Comparison of ENCODE assay signal across 8 cellular contexts in the genomic region with DNA sequence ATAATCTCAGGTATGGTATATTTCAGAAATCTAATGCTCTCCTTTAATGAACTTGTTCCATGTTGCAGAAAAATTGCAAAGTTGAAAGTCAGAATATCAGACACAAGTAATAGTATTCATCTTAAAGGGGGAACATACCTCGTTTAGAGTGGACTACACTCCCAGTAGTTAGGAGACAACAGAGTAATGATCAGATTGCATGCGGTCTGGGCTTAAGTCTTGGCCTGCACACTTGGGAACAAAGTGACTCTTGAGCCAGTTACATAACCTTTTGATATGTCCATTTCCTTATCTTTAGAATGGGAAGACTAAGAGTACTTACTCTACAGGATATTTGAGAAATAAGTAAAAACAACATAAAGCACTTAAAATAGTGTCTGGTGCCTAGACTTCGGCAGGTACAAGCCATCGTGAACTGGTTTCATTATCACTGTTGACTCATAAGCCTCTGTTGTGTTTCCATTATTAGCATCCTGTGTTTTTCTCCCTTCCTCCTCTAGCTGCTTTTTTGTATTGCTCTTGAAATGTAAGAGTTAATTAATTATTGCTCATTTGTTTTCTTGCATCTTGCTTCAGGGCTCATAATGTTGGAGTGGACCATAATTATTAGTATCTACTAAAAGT. TPM values are rescaled to one million over a fixed set of nuclear protein-coding genes. Genes with fewer than 3 reads are reported as not detected.
DNase-seq lines count a peak whose midpoint lies in the region; ATAC-seq and TF ChIP-seq lines count a peak whose summit lies in the region.
"Had no signal": no experiment of that assay in that cellular context is flagged by ENCODE, and none has a peak within 500 bp of the region (broad histone marks: within the 10 kb centered on the region; RNA-seq: fewer than 3 reads in every experiment).

No MANE protein-coding gene starts in this region.

- no peak overlapping the region for H3K27ac Mint-ChIP-seq in progenitor cell of endocrine pancreas

- no peak overlapping the region for H3K4me3 ChIP-seq in fibroblast of the aortic adventitia (ENCODE audit: low read depth, low read length)
- H3K4me3 ChIP-seq: SK-N-MC had no signal

- no peak overlapping the region for H3K4me3 Mint-ChIP-seq in progenitor cell of endocrine pancreas (ENCODE audit: low read depth)

- DNase-seq in fibroblast of the aortic adventitia (ENCODE audit: low read depth) (peak; percentile 12), NCI-H2081 treated with DMSO at 0.1 percent for 48 hours (lab: John Stamatoyannopoulos, UW) (no peak), progenitor cell of endocrine pancreas (ENCODE audit: low spot score, unreplicated experiment) (no peak), HuH-7 (ENCODE audit: low spot score) (no peak)

- TF ChIP-seq CTCF in fibroblast of the aortic adventitia (IDR thresholded peaks at IDR 0.05; ENCODE audit: insufficient read depth, low read length), result no peak
- no peak for TF ChIP-seq CTCF in progenitor cell of endocrine pancreas (IDR thresholded peaks at IDR 0.05; ENCODE audit: unreplicated experiment)

- H3K27me3 Mint-ChIP-seq in progenitor cell of endocrine pancreas, result no peaks in the 10 kb centered on the region

- no peaks in the 10 kb centered on the region for H3K9me3 Mint-ChIP-seq in progenitor cell of endocrine pancreas (ENCODE audit: low read depth)

- H3K4me1 Mint-ChIP-seq in progenitor cell of endocrine pancreas (ENCODE audit: low read depth), result no peaks in the 10 kb centered on the region

- H3K36me3 Mint-ChIP-seq in progenitor cell of endocrine pancreas (ENCODE audit: insufficient read depth), result peaks cover 26% of the 10 kb centered on the region

- ATAC-seq in GM18861 (IDR thresholded peaks at IDR 0.05; ENCODE audit: unreplicated experiment) (peak; percentile 85), GM21447 (IDR thresholded peaks at IDR 0.05; ENCODE audit: unreplicated experiment) (peak; percentile 97), HG03196 (IDR thresholded peaks at IDR 0.05; ENCODE audit: unreplicated experiment) (peak; percentile 83)

RNA-seq across cellular contexts. Expression of a gene that starts 53.0 kb away (rescaled TPM):
- total RNA-seq in fibroblast of the aortic adventitia (ENCODE audit: low replicate concordance), result 21.9 and 36.2 TPM in 2 replicates
- 205 and 213 TPM in 2 replicates for total RNA-seq in progenitor cell of endocrine pancreas
